In the genomic region with DNA sequence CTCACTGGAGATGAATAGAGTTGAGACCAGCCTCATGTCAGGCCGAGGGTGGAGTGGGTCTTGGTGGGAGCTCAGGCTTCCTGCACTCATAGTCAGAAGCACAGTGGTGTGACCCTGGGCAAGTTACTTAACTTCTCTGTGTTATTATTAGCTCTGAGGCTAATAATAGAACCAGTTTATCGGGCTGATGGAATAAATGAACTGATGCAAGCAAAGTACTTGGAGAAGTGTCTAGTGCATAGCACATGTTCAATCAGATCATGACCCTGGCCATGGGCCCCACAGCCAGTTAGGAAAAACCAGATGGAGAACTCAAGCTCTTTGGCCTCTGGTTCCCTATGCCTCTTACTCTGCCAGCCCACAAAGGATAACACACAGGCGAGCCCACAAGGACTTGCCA, we compare ENCODE assay signal across 19 cellular contexts. TPM values are rescaled to one million over a fixed set of nuclear protein-coding genes. Genes with fewer than 3 reads are reported as not detected.
DNase-seq lines count a peak whose midpoint lies in the region; ATAC-seq and TF ChIP-seq lines count a peak whose summit lies in the region.
"Had no signal": no experiment of that assay in that cellular context is flagged by ENCODE, and none has a peak within 500 bp of the region (broad histone marks: within the 10 kb centered on the region; RNA-seq: fewer than 3 reads in every experiment).

No MANE protein-coding gene starts in this region.

- ATAC-seq in Right ventricle myocardium superior (ENCODE audit: poor library complexity): peak; percentile 78
- peak; percentile 31 to 51 for ATAC-seq in left cardiac atrium
- ATAC-seq in sciatic nerve: peak; percentile 64
- ATAC-seq in aorta (ENCODE audit: low FRiP score): peak; percentile 24
- no peak for ATAC-seq in WTC11
- ATAC-seq: GM12878 had no signal

- no peak for TF ChIP-seq CTCF in WTC11 (IDR thresholded peaks at IDR 0.05)

- H3K36me3 ChIP-seq in aorta (ENCODE audit: control insufficient read depth in 1 of 2, insufficient read depth in 2 of 2, low read length in 1 of 2): no peaks in the 10 kb centered on the region

- H3K36me3 Mint-ChIP-seq in WTC11: no peaks in the 10 kb centered on the region

- POLR2A ChIA-PET in WTC11 (lab: Charles Lee): no interaction called here

- CTCF ChIA-PET in WTC11 (lab: Charles Lee): interaction anchor here (1.0 to 1.7 kb wide), 2 partner anchors 9 to 359 kb away, joined by 5 to 9 read pairs; no protein-coding TSS in a partner anchor

- peak; percentile 52 for DNase-seq in Right ventricle myocardium superior
- DNase-seq in cardiac septum (ENCODE audit: low spot score): no peak
- no peak for DNase-seq in left cardiac atrium
- DNase-seq in sciatic nerve (ENCODE audit: low spot score): no peak
- DNase-seq in aorta: no peak
- no peak for DNase-seq in WTC11 (ENCODE audit: low spot score)
- no peak for DNase-seq in stimulated activated CD4-positive, alpha-beta T cell treated with anti-CD3 and anti-CD28 coated beads, Interleukin-4, amount 100 ng/mL, for 4 hours
- no peak for DNase-seq in SHP77 treated with DMSO at 0.1 percent for 48 hours (lab: John Stamatoyannopoulos, UW)
- DNase-seq: COR-L47, DMS53, HCEC 1CT, Karpas-422, MM.1S, NCI-H1105, NCI-H1694 treated with DMSO at 0.1 percent for 48 hours, NCI-H446 treated with DMSO at 0.1 percent for 48 hours, NCI-H774 had no signal

- H3K9me3 ChIP-seq in aorta (ENCODE audit: control insufficient read depth, low read length): no peaks in the 10 kb centered on the region

- H3K27me3 ChIP-seq in aorta (ENCODE audit: control insufficient read depth in 1 of 2, insufficient read depth in 2 of 2, low read length in 1 of 2): no peaks in the 10 kb centered on the region

- no peak overlapping the region for H3K4me3 Mint-ChIP-seq in WTC11

- no peak overlapping the region for H3K27ac Mint-ChIP-seq in WTC11

- no peak overlapping the region for H3K4me3 ChIP-seq in aorta (ENCODE audit: low read length in 2 of 2)
- H3K4me3 ChIP-seq: GM12878 had no signal

- WGBS in aorta, 2 donors: 63 to 67% methylated on average over 3 of the region's 3 CpGs

- intact Hi-C loops in Right ventricle myocardium superior (cut with DNase I): loop anchor here (10.0 kb wide), 1 partner anchor 246 kb away; a partner anchor contains a TSS
- intact Hi-C loops in cardiac septum (cut with DNase I): loop anchor here (5.0 kb wide), 1 partner anchor 108 kb away; no protein-coding TSS in a partner anchor
- intact Hi-C loops in left cardiac atrium (cut with DNase I): loop anchor here (10.0 kb wide), 2 partner anchors 126 to 246 kb away; a partner anchor contains a TSS
- intact Hi-C loops in sciatic nerve (cut with DNase I): no loop called here
- intact Hi-C loops in aorta (cut with DNase I): loop anchor here in 1 of 2 donors (10.0 kb wide), 2 partner anchors 136 to 416 kb away; no protein-coding TSS in a partner anchor

- no peaks in the 10 kb centered on the region for H3K9me3 Mint-ChIP-seq in WTC11

- H3K27me3 Mint-ChIP-seq in WTC11 (ENCODE audit: low read depth): no peaks in the 10 kb centered on the region

- H3K4me1 ChIP-seq in aorta (ENCODE audit: control insufficient read depth in 1 of 2, insufficient read depth in 2 of 2, low read length in 2 of 2): no peaks in the 10 kb centered on the region

- no peak overlapping the region for H3K27ac ChIP-seq in aorta (ENCODE audit: low read depth in 1 of 2, low read length in 2 of 2)
- H3K27ac ChIP-seq: C4-2B had no signal

- peaks cover 5% of the 10 kb centered on the region for H3K4me1 Mint-ChIP-seq in WTC11

TF ChIP-seq in WTC11, 78 proteins besides CTCF, POLR2A, EP300 and RAD21 (continues in another document):
- TF ChIP-seq, protein P1, sequence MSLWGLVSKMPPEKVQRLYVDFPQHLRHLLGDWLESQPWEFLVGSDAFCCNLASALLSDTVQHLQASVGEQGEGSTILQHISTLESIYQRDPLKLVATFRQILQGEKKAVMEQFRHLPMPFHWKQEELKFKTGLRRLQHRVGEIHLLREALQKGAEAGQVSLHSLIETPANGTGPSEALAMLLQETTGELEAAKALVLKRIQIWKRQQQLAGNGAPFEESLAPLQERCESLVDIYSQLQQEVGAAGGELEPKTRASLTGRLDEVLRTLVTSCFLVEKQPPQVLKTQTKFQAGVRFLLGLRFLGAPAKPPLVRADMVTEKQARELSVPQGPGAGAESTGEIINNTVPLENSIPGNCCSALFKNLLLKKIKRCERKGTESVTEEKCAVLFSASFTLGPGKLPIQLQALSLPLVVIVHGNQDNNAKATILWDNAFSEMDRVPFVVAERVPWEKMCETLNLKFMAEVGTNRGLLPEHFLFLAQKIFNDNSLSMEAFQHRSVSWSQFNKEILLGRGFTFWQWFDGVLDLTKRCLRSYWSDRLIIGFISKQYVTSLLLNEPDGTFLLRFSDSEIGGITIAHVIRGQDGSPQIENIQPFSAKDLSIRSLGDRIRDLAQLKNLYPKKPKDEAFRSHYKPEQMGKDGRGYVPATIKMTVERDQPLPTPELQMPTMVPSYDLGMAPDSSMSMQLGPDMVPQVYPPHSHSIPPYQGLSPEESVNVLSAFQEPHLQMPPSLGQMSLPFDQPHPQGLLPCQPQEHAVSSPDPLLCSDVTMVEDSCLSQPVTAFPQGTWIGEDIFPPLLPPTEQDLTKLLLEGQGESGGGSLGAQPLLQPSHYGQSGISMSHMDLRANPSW (CRISPR knock-in tag; conservative IDR thresholded peaks at IDR 0.05; ENCODE audit: low read depth): no peak
- TF ChIP-seq, protein P2, sequence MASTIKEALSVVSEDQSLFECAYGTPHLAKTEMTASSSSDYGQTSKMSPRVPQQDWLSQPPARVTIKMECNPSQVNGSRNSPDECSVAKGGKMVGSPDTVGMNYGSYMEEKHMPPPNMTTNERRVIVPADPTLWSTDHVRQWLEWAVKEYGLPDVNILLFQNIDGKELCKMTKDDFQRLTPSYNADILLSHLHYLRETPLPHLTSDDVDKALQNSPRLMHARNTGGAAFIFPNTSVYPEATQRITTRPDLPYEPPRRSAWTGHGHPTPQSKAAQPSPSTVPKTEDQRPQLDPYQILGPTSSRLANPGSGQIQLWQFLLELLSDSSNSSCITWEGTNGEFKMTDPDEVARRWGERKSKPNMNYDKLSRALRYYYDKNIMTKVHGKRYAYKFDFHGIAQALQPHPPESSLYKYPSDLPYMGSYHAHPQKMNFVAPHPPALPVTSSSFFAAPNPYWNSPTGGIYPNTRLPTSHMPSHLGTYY (CRISPR knock-in tag; IDR thresholded peaks at IDR 0.05): no peak
- TF ChIP-seq CREM (CRISPR knock-in tag; IDR thresholded peaks at IDR 0.05): no peak
- TF ChIP-seq, protein P3, sequence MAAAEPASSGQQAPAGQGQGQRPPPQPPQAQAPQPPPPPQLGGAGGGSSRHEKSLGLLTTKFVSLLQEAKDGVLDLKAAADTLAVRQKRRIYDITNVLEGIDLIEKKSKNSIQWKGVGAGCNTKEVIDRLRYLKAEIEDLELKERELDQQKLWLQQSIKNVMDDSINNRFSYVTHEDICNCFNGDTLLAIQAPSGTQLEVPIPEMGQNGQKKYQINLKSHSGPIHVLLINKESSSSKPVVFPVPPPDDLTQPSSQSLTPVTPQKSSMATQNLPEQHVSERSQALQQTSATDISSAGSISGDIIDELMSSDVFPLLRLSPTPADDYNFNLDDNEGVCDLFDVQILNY (CRISPR knock-in tag; IDR thresholded peaks at IDR 0.05): no peak
- TF ChIP-seq, protein P4, sequence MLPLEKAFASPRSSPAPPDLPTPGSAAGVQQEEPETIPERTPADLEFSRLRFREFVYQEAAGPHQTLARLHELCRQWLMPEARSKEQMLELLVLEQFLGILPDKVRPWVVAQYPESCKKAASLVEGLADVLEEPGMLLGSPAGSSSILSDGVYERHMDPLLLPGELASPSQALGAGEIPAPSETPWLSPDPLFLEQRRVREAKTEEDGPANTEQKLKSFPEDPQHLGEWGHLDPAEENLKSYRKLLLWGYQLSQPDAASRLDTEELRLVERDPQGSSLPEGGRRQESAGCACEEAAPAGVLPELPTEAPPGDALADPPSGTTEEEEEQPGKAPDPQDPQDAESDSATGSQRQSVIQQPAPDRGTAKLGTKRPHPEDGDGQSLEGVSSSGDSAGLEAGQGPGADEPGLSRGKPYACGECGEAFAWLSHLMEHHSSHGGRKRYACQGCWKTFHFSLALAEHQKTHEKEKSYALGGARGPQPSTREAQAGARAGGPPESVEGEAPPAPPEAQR (CRISPR knock-in tag; IDR thresholded peaks at IDR 0.05): no peak
- TF ChIP-seq FOXP1 (CRISPR knock-in tag; IDR thresholded peaks at IDR 0.05; ENCODE audit: borderline replicate concordance): no peak
- TF ChIP-seq, protein P5, sequence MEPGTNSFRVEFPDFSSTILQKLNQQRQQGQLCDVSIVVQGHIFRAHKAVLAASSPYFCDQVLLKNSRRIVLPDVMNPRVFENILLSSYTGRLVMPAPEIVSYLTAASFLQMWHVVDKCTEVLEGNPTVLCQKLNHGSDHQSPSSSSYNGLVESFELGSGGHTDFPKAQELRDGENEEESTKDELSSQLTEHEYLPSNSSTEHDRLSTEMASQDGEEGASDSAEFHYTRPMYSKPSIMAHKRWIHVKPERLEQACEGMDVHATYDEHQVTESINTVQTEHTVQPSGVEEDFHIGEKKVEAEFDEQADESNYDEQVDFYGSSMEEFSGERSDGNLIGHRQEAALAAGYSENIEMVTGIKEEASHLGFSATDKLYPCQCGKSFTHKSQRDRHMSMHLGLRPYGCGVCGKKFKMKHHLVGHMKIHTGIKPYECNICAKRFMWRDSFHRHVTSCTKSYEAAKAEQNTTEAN (CRISPR knock-in tag; IDR thresholded peaks at IDR 0.05): no peak
- no peak for TF ChIP-seq ZNF317 (CRISPR knock-in tag; IDR thresholded peaks at IDR 0.05; ENCODE audit: borderline replicate concordance, low read depth)
- TF ChIP-seq JAZF1 (CRISPR knock-in tag; IDR thresholded peaks at IDR 0.05): no peak
- no peak for TF ChIP-seq ZNF121 (CRISPR knock-in tag; IDR thresholded peaks at IDR 0.05)
- no peak for TF ChIP-seq KAT7 (CRISPR knock-in tag; IDR thresholded peaks at IDR 0.05; ENCODE audit: borderline replicate concordance)
- TF ChIP-seq ESRRA (CRISPR knock-in tag; IDR thresholded peaks at IDR 0.05; ENCODE audit: borderline replicate concordance): no peak
- TF ChIP-seq, protein P6, sequence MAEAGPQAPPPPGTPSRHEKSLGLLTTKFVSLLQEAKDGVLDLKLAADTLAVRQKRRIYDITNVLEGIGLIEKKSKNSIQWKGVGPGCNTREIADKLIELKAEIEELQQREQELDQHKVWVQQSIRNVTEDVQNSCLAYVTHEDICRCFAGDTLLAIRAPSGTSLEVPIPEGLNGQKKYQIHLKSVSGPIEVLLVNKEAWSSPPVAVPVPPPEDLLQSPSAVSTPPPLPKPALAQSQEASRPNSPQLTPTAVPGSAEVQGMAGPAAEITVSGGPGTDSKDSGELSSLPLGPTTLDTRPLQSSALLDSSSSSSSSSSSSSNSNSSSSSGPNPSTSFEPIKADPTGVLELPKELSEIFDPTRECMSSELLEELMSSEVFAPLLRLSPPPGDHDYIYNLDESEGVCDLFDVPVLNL (CRISPR knock-in tag; IDR thresholded peaks at IDR 0.05; ENCODE audit: borderline replicate concordance, low read depth): no peak

RNA-seq across cellular contexts. Expression of a gene that starts 45.3 kb away (rescaled TPM):
- total RNA-seq in Right ventricle myocardium superior (10.9 TPM), cardiac septum (19.9 TPM), left cardiac atrium (10 to 100 TPM; 24.9 to 60.6 TPM), sciatic nerve (103 TPM), aorta (100 to 1,000 TPM; 150 to 164 TPM), WTC11 (2021) (2.3 to 3.1 TPM (median 2.5 TPM) in 3 replicates)
- polyA plus RNA-seq in aorta: 10 to 100 TPM in 1 of 2 donors, 1 to 10 TPM in 1; 4.6 to 36.4 TPM
